In the genomic region with DNA sequence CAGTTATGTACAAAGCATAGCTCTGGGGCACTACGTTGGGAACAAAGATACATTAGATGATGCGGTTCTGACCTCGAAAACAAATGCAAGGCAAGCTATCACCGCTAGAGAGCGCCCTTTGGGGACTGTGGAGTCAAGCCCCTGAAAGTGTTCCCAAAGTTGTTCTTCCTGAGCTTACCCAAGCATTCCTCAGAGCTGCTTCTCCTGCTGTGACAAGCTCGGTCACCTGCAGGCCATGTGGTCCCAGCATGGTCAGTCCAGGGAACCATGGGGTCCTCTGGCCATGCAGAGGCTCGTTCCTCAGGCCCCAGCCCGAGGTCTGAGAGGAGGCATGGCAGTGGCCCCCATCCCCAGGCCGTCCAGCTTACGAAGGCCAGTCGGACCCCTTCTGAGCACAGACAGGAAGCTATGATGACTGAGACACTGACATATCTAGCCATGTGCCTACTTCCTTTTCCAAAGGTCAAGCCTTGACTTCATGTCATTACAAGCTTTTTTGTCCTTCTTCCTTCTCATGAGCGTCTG, we compare ENCODE assay signal across 8 cellular contexts.
DNase-seq lines count a peak whose midpoint lies in the region; ATAC-seq and TF ChIP-seq lines count a peak whose summit lies in the region.

No MANE protein-coding gene starts in this region.

- TF ChIP-seq CTCF in GM12873 (IDR thresholded peaks at IDR 0.05; ENCODE audit: insufficient read depth, low read depth, low read length, missing control alignments): peak; percentile 62

- ATAC-seq in HG02571 (IDR thresholded peaks at IDR 0.05; ENCODE audit: unreplicated experiment): no peak

- peak; percentile 55 for DNase-seq in UCSD-AML1 (lab: John Stamatoyannopoulos, UW; ENCODE audit: unreplicated experiment)
- DNase-seq in effector CD8-positive, alpha-beta T cell (lab: John Stamatoyannopoulos, UW): peak; percentile 7
- peak; percentile 57 to 64 for DNase-seq in stimulated activated CD4-positive, alpha-beta T cell treated with anti-CD3 and anti-CD28 coated beads, Interleukin-2, amount 100 ng/mL, for 24 hours
- DNase-seq in NCI-H526 treated with DMSO at 0.1 percent for 48 hours (lab: John Stamatoyannopoulos, UW): no peak
- DNase-seq in GF-D8 (lab: John Stamatoyannopoulos, UW): no peak
- DNase-seq in Kasumi-1 (lab: John Stamatoyannopoulos, UW): no peak

Comparison
In these comparisons a context has a peak if more than half of its experiments do, and no peak if none do; other contexts are left out.
1. DNase-seq: peak in UCSD-AML1 (single experiment), effector CD8-positive, alpha-beta T cell (single experiment) and stimulated activated CD4-positive, alpha-beta T cell treated with anti-CD3 and anti-CD28 coated beads, Interleukin-2, amount 100 ng/mL, for 24 hours (2 of 2); none in NCI-H526 treated with DMSO at 0.1 percent for 48 hours (single experiment), GF-D8 (single experiment) and Kasumi-1 (0 of 2).